ENCODE assay signal across 1 cellular context in the genomic region with DNA sequence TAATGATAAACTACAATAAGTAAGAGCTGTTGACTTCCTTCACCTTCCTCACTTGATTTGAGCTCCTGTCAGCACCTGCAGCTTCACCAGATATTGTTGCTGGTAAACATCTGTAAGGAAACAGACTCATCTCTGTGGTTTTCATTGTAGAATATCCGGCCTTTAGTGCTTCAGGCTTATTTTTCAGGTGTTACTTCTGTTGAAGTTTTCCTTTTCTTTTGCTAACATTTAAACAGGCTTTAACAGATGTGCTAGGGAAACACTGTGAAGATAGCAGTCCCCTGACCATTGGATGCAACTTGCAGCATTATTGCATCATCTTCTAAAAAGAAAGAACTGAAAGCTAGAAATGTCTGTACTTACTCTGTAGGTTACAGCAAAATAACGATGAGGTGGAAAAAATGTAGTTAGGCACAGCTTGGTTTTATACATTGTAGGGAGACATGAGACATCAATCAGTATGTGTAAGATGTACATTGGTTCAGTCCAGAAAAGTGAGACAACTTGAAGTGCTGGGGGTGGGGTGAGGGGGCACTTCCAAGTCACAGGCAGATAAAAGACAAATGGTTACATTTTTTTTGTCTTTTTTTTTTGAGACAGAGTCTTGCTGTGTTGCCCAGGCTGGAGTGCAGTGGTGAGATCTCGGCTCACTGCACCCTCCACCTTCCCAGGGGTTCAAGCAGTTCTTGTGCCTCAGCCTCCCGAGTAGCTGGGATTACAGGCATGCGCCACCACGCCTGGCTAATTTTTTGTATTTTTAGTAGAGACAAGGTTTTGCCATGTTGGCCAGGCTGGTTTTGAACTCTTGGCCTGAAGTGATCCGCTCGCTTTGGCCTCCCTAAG.
TF ChIP-seq lines count a peak whose summit lies in the region.

No MANE protein-coding gene starts in this region.

TF ChIP-seq in H1, 55 proteins besides CTCF, POLR2A, EP300 and RAD21 (continued from another document):
- TF ChIP-seq, protein P1, sequence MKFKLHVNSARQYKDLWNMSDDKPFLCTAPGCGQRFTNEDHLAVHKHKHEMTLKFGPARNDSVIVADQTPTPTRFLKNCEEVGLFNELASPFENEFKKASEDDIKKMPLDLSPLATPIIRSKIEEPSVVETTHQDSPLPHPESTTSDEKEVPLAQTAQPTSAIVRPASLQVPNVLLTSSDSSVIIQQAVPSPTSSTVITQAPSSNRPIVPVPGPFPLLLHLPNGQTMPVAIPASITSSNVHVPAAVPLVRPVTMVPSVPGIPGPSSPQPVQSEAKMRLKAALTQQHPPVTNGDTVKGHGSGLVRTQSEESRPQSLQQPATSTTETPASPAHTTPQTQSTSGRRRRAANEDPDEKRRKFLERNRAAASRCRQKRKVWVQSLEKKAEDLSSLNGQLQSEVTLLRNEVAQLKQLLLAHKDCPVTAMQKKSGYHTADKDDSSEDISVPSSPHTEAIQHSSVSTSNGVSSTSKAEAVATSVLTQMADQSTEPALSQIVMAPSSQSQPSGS (IDR thresholded peaks at IDR 0.05; ENCODE audit: low read length): no peak
- TF ChIP-seq, protein P2, sequence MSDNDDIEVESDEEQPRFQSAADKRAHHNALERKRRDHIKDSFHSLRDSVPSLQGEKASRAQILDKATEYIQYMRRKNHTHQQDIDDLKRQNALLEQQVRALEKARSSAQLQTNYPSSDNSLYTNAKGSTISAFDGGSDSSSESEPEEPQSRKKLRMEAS (IDR thresholded peaks at IDR 0.05): no peak
- TF ChIP-seq NRF1 (IDR thresholded peaks at IDR 0.05; ENCODE audit: low read depth, low read length): no peak
- no peak for TF ChIP-seq SUZ12 (IDR thresholded peaks at IDR 0.05; ENCODE audit: low read length)
- no peak for TF ChIP-seq SP1 (IDR thresholded peaks at IDR 0.05; ENCODE audit: low read depth, low read length)
- no peak for TF ChIP-seq RFX5 (IDR thresholded peaks at IDR 0.05; ENCODE audit: borderline replicate concordance, low read depth, low read length)
- TF ChIP-seq CBX8 (IDR thresholded peaks at IDR 0.05; ENCODE audit: borderline replicate concordance, low read depth, low read length): no peak
- TF ChIP-seq NANOG (IDR thresholded peaks at IDR 0.05; ENCODE audit: insufficient read depth, low read depth, low read length, poor library complexity, severe bottlenecking): no peak
- TF ChIP-seq JUN (IDR thresholded peaks at IDR 0.05; ENCODE audit: low read depth, low read length): no peak
- TF ChIP-seq TAF7 (optimal IDR thresholded peaks at IDR 0.05; ENCODE audit: borderline replicate concordance, low read depth, low read length): no peak
- TF ChIP-seq POU5F1 (IDR thresholded peaks at IDR 0.05; ENCODE audit: low read depth, low read length): no peak
- no peak for TF ChIP-seq GABPA (IDR thresholded peaks at IDR 0.05; ENCODE audit: borderline replicate concordance, insufficient read depth, low read length)
- TF ChIP-seq RXRA (IDR thresholded peaks at IDR 0.05; ENCODE audit: insufficient read depth, low read depth, low read length): no peak
- no peak for TF ChIP-seq TEAD4 (IDR thresholded peaks at IDR 0.05; ENCODE audit: low read depth, low read length)
- TF ChIP-seq POLR2AphosphoS5 (IDR thresholded peaks at IDR 0.05; ENCODE audit: low read depth, low read length): no peak
